In the genomic region with DNA sequence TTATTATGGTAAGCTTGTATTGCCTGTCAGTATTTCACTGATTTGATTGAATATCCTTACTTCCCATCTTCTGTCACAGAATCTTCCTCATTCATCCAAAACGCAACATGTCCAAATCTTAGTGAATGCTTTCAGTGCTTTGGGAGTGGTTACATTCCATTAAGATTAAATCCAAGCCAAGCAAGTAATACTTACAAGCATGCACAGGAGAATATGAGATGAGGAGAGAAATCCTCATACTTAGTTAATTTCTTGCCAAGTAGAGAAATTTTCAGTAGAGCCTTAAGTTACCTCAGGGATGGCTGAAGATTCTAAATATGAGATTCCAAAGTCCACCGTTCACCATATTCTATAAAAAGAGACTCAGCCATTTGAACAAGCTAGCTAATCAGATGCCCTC, we compare ENCODE assay signal across 3 cellular contexts.
TF ChIP-seq lines count a peak whose summit lies in the region.

No MANE protein-coding gene starts in this region.

TF ChIP-seq in SK-N-SH, 30 proteins besides CTCF, POLR2A, EP300 and RAD21 (continued from another document):
- TF ChIP-seq REST (IDR thresholded peaks at IDR 0.05; ENCODE audit: low read depth, low read length) (no peak), FOXM1 (IDR thresholded peaks at IDR 0.05; ENCODE audit: low read depth) (no peak), SIN3A (IDR thresholded peaks at IDR 0.05; ENCODE audit: borderline replicate concordance, low read depth, low read length) (no peak), POLR2AphosphoS5 (IDR thresholded peaks at IDR 0.05; ENCODE audit: low read depth, low read length) (no peak), FOXJ3 (CRISPR knock-in tag; IDR thresholded peaks at IDR 0.05) (no peak), GABPA (IDR thresholded peaks at IDR 0.05; ENCODE audit: low read depth) (no peak), MXI1 (IDR thresholded peaks at IDR 0.05; ENCODE audit: low read depth, low read length) (no peak)
- TF ChIP-seq, protein P1, sequence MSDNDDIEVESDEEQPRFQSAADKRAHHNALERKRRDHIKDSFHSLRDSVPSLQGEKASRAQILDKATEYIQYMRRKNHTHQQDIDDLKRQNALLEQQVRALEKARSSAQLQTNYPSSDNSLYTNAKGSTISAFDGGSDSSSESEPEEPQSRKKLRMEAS (IDR thresholded peaks at IDR 0.05; ENCODE audit: low read depth): no peak
- TF ChIP-seq, protein P2, sequence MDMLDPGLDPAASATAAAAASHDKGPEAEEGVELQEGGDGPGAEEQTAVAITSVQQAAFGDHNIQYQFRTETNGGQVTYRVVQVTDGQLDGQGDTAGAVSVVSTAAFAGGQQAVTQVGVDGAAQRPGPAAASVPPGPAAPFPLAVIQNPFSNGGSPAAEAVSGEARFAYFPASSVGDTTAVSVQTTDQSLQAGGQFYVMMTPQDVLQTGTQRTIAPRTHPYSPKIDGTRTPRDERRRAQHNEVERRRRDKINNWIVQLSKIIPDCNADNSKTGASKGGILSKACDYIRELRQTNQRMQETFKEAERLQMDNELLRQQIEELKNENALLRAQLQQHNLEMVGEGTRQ (IDR thresholded peaks at IDR 0.05; ENCODE audit: borderline replicate concordance, low read depth, low read length): no peak
- TF ChIP-seq, protein P3, sequence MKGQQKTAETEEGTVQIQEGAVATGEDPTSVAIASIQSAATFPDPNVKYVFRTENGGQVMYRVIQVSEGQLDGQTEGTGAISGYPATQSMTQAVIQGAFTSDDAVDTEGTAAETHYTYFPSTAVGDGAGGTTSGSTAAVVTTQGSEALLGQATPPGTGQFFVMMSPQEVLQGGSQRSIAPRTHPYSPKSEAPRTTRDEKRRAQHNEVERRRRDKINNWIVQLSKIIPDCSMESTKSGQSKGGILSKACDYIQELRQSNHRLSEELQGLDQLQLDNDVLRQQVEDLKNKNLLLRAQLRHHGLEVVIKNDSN (IDR thresholded peaks at IDR 0.05; ENCODE audit: borderline replicate concordance, low read depth): no peak

TF ChIP-seq in SK-N-SH treated with all-trans-retinoic acid at 6 μM for 48 hours, 23 proteins besides CTCF, POLR2A, EP300 and RAD21:
- TF ChIP-seq, protein P4, sequence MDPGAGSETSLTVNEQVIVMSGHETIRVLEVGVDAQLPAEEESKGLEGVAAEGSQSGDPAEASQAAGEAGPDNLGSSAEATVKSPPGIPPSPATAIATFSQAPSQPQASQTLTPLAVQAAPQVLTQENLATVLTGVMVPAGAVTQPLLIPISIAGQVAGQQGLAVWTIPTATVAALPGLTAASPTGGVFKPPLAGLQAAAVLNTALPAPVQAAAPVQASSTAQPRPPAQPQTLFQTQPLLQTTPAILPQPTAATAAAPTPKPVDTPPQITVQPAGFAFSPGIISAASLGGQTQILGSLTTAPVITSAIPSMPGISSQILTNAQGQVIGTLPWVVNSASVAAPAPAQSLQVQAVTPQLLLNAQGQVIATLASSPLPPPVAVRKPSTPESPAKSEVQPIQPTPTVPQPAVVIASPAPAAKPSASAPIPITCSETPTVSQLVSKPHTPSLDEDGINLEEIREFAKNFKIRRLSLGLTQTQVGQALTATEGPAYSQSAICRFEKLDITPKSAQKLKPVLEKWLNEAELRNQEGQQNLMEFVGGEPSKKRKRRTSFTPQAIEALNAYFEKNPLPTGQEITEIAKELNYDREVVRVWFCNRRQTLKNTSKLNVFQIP (CRISPR knock-in tag; IDR thresholded peaks at IDR 0.05; ENCODE audit: borderline replicate concordance, low read depth): no peak
- TF ChIP-seq TSHZ2 (CRISPR knock-in tag; IDR thresholded peaks at IDR 0.05) (no peak), PPARA (CRISPR knock-in tag; IDR thresholded peaks at IDR 0.05; ENCODE audit: borderline replicate concordance) (no peak), ZFP3 (CRISPR knock-in tag; IDR thresholded peaks at IDR 0.05) (no peak), ISL1 (CRISPR knock-in tag; IDR thresholded peaks at IDR 0.05) (no peak), ZNF565 (CRISPR knock-in tag; conservative IDR thresholded peaks at IDR 0.05; ENCODE audit: low read depth) (no peak), GLIS3 (CRISPR knock-in tag; IDR thresholded peaks at IDR 0.05) (no peak), RARB (CRISPR knock-in tag; IDR thresholded peaks at IDR 0.05) (no peak)

TF ChIP-seq in GM12878, 131 proteins besides CTCF, POLR2A, EP300 and RAD21 (continued from another document):
- TF ChIP-seq ATF3 (IDR thresholded peaks at IDR 0.05; ENCODE audit: borderline replicate concordance, extremely low read depth, low read depth, low read length): no peak
- no peak for TF ChIP-seq HDAC2 (IDR thresholded peaks at IDR 0.05)
- no peak for TF ChIP-seq ELK1 (IDR thresholded peaks at IDR 0.05; ENCODE audit: low read depth, low read length)
- TF ChIP-seq EGR1 (IDR thresholded peaks at IDR 0.05; ENCODE audit: borderline replicate concordance in 1 of 2, low read depth in 2 of 2, low read length in 2 of 2): no peak
- TF ChIP-seq CHD4 (IDR thresholded peaks at IDR 0.05): no peak
- TF ChIP-seq JUNB (IDR thresholded peaks at IDR 0.05): no peak
- TF ChIP-seq SUZ12 (IDR thresholded peaks at IDR 0.05; ENCODE audit: unreplicated experiment): no peak
- no peak for TF ChIP-seq MEF2B (IDR thresholded peaks at IDR 0.05; ENCODE audit: partially characterized antibody, poor library complexity, severe bottlenecking)
- no peak for TF ChIP-seq TAF1 (IDR thresholded peaks at IDR 0.05; ENCODE audit: borderline replicate concordance, low read depth, low read length)
- no peak for TF ChIP-seq ZNF687 (IDR thresholded peaks at IDR 0.05)
